In the genomic region with DNA sequence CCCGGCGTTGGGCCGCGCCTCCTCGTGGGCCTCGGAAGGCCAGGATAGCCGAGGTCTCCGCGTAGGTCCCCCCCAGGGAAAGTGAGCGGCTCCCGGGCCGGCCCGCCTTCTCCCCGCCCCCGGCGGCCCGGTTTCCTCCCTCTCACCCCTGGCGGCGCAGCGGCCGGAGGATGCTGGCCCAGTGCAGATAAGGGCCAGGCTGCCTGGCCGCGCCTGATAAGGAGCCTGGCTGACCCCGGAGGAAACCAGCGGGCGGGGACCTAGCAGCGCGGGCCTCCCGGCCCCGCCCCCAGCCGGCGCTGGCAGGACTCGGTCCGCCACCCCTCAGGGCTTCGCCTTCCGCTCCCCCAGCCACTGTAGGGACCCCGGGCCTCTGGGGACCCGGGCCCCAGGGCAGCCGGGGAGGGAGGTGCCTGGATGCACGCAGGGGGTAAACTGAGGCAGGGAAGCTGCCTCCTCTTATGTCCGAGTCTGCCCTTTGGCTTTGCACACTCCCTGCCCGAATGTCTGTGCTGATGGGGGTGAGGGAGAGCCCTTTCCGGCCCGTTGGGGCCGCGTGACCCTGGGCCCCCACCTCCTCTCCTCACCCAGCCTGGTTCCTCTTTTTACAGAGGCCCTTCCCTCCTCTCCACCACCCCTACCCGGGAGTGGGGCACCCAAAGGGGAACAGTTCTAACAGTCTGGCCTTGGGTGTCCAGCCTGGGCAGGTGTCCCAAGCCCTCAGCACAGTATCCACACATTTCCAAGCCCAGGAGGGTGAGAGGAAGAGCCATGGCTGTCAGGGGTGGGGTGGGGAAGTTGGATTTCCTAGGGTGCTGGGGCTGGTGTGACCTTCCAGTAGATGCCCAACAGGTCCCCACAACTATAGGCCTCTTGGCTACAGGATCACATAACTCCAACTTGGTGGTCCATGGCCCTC, we compare ENCODE assay signal across 9 cellular contexts. TPM values are rescaled to one million over a fixed set of nuclear protein-coding genes. Genes with fewer than 3 reads are reported as not detected.
DNase-seq lines count a peak whose midpoint lies in the region; ATAC-seq and TF ChIP-seq lines count a peak whose summit lies in the region.
"Had no signal": no experiment of that assay in that cellular context is flagged by ENCODE, and none has a peak within 500 bp of the region (broad histone marks: within the 10 kb centered on the region; RNA-seq: fewer than 3 reads in every experiment).

A gene (minus strand): TSS at position 193 of the 919 bp plus-strand sequence. CDS start 1,687 bp downstream, outside the sequence.

- peaks cover 22% of the 10 kb centered on the region for H3K36me3 ChIP-seq in BLaER1

- peak; percentile 98 for DNase-seq in KBM-7
- DNase-seq in activated naive CD4-positive, alpha-beta T cell treated with anti-CD3 and anti-CD28 coated beads for 36 hours: peak; percentile 24
- peak; percentile 93 for DNase-seq in left ventricle myocardium superior
- DNase-seq in retinal pigment epithelial cell (ENCODE audit: low read depth): no peak
- no peak for DNase-seq in NCI-H1048 (lab: John Stamatoyannopoulos, UW)

- peaks cover 8% of the 10 kb centered on the region for H3K27me3 Mint-ChIP-seq in activated naive CD4-positive, alpha-beta T cell treated with anti-CD3 and anti-CD28 coated beads for 36 hours (ENCODE audit: low read depth)

- H3K4me1 Mint-ChIP-seq in activated naive CD4-positive, alpha-beta T cell treated with anti-CD3 and anti-CD28 coated beads for 36 hours (ENCODE audit: low read depth): peaks cover 42% of the 10 kb centered on the region

- peak within 1 kb of the TSS; percentile 53 for H3K27ac Mint-ChIP-seq in activated naive CD4-positive, alpha-beta T cell treated with anti-CD3 and anti-CD28 coated beads for 36 hours

- peaks cover 10% of the 10 kb centered on the region for H3K36me3 Mint-ChIP-seq in activated naive CD4-positive, alpha-beta T cell treated with anti-CD3 and anti-CD28 coated beads for 36 hours (ENCODE audit: low read depth)

- peak within 1 kb of the TSS; percentile 96 for H3K9ac ChIP-seq in BLaER1

- in situ Hi-C loops in KBM-7 (cut with MboI; ENCODE audit: low pct_unique_long_range_greater_than_20kb, low sequenced_read_pairs): no loop called here

- H3K27me3 ChIP-seq in BLaER1: peaks cover 11% of the 10 kb centered on the region; the same call in 1 of the 2 replicates

- H4K20me1 ChIP-seq in BLaER1: peaks cover 36% of the 10 kb centered on the region

- ATAC-seq in GM19035 (IDR thresholded peaks at IDR 0.05; ENCODE audit: unreplicated experiment): peak; percentile 38
- ATAC-seq in left ventricle myocardium superior: peak; percentile 79
- ATAC-seq in HG02840 (IDR thresholded peaks at IDR 0.05; ENCODE audit: low FRiP score, unreplicated experiment): no peak

- H3K4me3 ChIP-seq in BLaER1: peak within 1 kb of the TSS; percentile 89
- H3K4me3 ChIP-seq in retinal pigment epithelial cell (ENCODE audit: low read length): peak within 1 kb of the TSS; percentile 6

- peak within 1 kb of the TSS; percentile 98 for H3K27ac ChIP-seq in BLaER1

- intact Hi-C loops in activated naive CD4-positive, alpha-beta T cell treated with anti-CD3 and anti-CD28 coated beads for 36 hours (cut with micrococcal nuclease): loop anchor here (5.0 kb wide), 1 partner anchor 321 kb away; no protein-coding TSS in a partner anchor
- intact Hi-C loops in left ventricle myocardium superior (cut with micrococcal nuclease): no loop called here

- peak within 1 kb of the TSS; percentile 99 for H3K4me2 ChIP-seq in BLaER1

- H3K9me3 ChIP-seq in BLaER1: no peaks in the 10 kb centered on the region

- TF ChIP-seq CTCF in retinal pigment epithelial cell (conservative IDR thresholded peaks at IDR 0.05; ENCODE audit: low read depth, low read length): no peak

- H3K4me3 Mint-ChIP-seq in activated naive CD4-positive, alpha-beta T cell treated with anti-CD3 and anti-CD28 coated beads for 36 hours: peak within 1 kb of the TSS; percentile 65

- no peaks in the 10 kb centered on the region for H3K9me3 Mint-ChIP-seq in activated naive CD4-positive, alpha-beta T cell treated with anti-CD3 and anti-CD28 coated beads for 36 hours

- CTCF ChIA-PET in activated naive CD4-positive, alpha-beta T cell treated with anti-CD3 and anti-CD28 coated beads for 36 hours (lab: Charles Lee): interaction anchor here (3.3 to 3.4 kb wide), 2 partner anchors 8 to 125 kb away, joined by 22 to 25 read pairs; no protein-coding TSS in a partner anchor

- H3K4me1 ChIP-seq in BLaER1: peaks cover 79% of the 10 kb centered on the region

RNA-seq across cellular contexts. Expression of the gene that starts here (rescaled TPM):
- total RNA-seq in activated naive CD4-positive, alpha-beta T cell treated with anti-CD3 and anti-CD28 coated beads for 36 hours: 1 to 10 TPM; 1.8 to 2.2 TPM
- total RNA-seq in left ventricle myocardium superior: 8.8 TPM
- total RNA-seq: HT1080 had no signal

Comparison
In these comparisons a context has a peak if more than half of its experiments do, and no peak if none do; other contexts are left out.
1. DNase-seq: peak in KBM-7 (single experiment), activated naive CD4-positive, alpha-beta T cell treated with anti-CD3 and anti-CD28 coated beads for 36 hours (single experiment) and left ventricle myocardium superior (single experiment); none in retinal pigment epithelial cell (single experiment) and NCI-H1048 (single experiment).